In the genomic region with DNA sequence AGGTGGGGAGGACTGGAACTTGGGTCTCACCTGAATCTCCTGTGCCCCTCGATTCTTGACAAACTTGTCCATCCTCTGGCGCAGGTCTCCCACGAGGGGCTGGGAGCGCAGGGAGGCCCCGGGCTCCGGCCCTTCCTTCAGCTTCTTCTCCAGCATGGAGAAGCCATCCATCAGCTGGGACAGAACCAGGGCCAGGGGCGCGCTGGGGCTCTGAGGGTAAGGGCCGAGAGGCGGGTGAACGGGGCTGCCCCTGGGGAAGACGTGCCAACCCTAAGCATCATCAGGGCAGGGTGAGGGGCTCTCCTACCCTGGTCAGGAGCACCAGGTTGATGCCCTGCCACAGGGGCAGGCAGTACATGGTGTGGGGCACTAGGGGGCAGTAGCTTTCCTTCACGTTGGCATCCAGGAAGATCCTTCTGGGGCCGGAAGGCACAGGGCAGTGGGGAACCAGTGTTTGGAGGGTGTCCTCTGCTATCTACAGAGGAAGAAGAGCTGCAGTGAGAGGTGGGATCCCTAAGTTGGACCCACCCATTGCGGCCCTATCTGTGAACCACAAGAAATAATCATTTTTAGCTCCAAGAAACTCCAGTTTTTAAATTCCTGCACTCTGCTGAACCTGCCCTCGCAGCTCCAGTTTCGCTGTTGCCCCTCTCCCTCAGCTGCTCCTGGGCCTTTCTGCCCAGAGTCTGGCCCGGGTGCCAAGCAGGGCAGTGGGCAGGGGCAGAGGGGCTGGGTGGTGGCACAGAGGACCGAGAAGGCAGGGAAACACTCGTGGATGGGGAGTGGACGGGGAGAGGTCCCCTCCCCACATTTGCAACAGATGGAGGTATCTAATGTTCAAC, we compare ENCODE assay signal across 8 cellular contexts. TPM values are rescaled to one million over a fixed set of nuclear protein-coding genes. Genes with fewer than 3 reads are reported as not detected.
DNase-seq lines count a peak whose midpoint lies in the region; ATAC-seq and TF ChIP-seq lines count a peak whose summit lies in the region.

No MANE protein-coding gene starts in this region.

- intact Hi-C loops in dorsolateral prefrontal cortex (cut with DNase I): no loop called here

- no peak for TF ChIP-seq EP300 in Ishikawa (IDR thresholded peaks at IDR 0.05; ENCODE audit: borderline replicate concordance)

- H3K27me3 ChIP-seq in dorsolateral prefrontal cortex: no peaks in the 10 kb centered on the region

- no peak overlapping the region for H3K4me3 ChIP-seq in dorsolateral prefrontal cortex

- peak; percentile 11 for DNase-seq in COLO668 (lab: John Stamatoyannopoulos, UW; ENCODE audit: unreplicated experiment)
- peak; percentile 50 for DNase-seq in UCSD-AML1 (lab: John Stamatoyannopoulos, UW; ENCODE audit: unreplicated experiment)
- peak in 1 of 10 donors; percentile 20 for DNase-seq in dorsolateral prefrontal cortex
- peak; percentile 32 for DNase-seq in myocyte (ENCODE audit: low read depth)
- DNase-seq in NCI-H2227 treated with DMSO at 0.1 percent for 48 hours (lab: John Stamatoyannopoulos, UW): no peak

- TF ChIP-seq RAD21 in Ishikawa (IDR thresholded peaks at IDR 0.05; ENCODE audit: low read depth): peak; percentile 79

- H3K27ac ChIP-seq in dorsolateral prefrontal cortex: peak overlapping the region in 1 of 59 donors; percentile 18

- peak; percentile 63 for ATAC-seq in GM19372 (IDR thresholded peaks at IDR 0.05; ENCODE audit: low read depth, unreplicated experiment)
- ATAC-seq in HG03097 (IDR thresholded peaks at IDR 0.05; ENCODE audit: low FRiP score, unreplicated experiment): no peak

- TF ChIP-seq CTCF in dorsolateral prefrontal cortex (IDR thresholded peaks at IDR 0.05 in 54 of 56, conservative IDR thresholded peaks at IDR 0.05 in 2 of 56; ENCODE audit: low read depth in 1 of 56, partially characterized antibody in 56 of 56): peak in 55 of 56 donors; percentile 18 to 71 (median 61)

TF ChIP-seq in Ishikawa, 13 proteins besides CTCF, POLR2A, EP300 and RAD21:
- TF ChIP-seq TEAD4 (IDR thresholded peaks at IDR 0.05): no peak
- TF ChIP-seq CEBPB (IDR thresholded peaks at IDR 0.05): no peak
- TF ChIP-seq, protein P1, sequence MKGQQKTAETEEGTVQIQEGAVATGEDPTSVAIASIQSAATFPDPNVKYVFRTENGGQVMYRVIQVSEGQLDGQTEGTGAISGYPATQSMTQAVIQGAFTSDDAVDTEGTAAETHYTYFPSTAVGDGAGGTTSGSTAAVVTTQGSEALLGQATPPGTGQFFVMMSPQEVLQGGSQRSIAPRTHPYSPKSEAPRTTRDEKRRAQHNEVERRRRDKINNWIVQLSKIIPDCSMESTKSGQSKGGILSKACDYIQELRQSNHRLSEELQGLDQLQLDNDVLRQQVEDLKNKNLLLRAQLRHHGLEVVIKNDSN (IDR thresholded peaks at IDR 0.05): no peak
- 0 out of 2 replicates have a peak, but pooled peaks have one; percentile 16 for TF ChIP-seq YY1 (IDR thresholded peaks at IDR 0.05; ENCODE audit: low read depth)
- no peak for TF ChIP-seq TCF12 (IDR thresholded peaks at IDR 0.05; ENCODE audit: low read depth)
- no peak for TF ChIP-seq TAF1 (IDR thresholded peaks at IDR 0.05; ENCODE audit: low read depth)

RNA-seq across cellular contexts. Expression of a gene that starts 10.8 kb away (rescaled TPM):
- 10 to 100 TPM in 88 of 120 experiments, 1 to 10 TPM in 32; 5.9 to 27.4 (median 12.6) TPM for total RNA-seq in dorsolateral prefrontal cortex
- 7.3 and 9.7 TPM in 2 replicates for total RNA-seq in myocyte
- 10.3 TPM for polyA plus RNA-seq in myocyte (2012)

RNA-seq across cellular contexts. Expression of a gene that starts 21.0 kb away (rescaled TPM):
- total RNA-seq in dorsolateral prefrontal cortex: 10 to 100 TPM; 37.6 to 78.5 (median 54.4) TPM
- 28.9 and 35.0 TPM in 2 replicates for total RNA-seq in myocyte
- 55.9 TPM for polyA plus RNA-seq in myocyte (2012)
